Comparison of ENCODE assay signal across 8 cellular contexts in the genomic region with DNA sequence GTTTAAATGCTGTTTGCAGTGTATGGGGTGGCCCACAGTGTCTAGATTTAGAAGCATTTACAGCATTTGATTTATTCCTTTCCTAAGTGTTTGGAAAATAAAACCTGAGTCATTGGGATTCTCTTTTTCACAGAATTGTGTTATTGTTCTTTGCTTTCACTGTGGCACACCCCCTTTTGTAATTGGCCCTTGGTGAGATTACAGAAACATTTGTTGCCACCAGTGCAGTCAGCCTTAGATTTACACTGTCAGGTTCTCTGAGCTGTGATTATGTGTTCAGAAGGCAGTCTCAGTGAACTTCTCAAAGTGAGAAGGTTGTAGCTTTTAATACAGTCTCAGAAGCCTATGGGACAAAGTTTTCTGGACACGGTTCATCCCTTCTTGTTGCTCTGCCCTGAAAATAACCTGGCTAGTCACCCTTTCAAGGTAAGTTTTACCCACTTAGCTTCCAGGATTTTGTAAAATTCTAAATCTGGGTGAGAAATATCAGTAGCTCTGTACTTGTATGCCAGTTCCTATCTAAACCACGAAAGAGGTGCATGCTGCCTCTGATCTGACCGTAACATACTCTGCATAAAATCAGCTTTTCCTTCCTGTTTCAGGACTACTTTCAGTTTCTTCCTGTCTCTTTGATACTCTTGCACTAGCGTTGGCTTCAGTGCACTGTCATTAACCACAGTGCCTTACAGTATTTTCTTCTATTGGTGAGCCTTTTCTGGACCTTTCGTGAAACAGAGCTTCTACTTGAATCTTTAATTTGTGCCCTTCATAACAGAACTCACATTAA. TPM values are rescaled to one million over a fixed set of nuclear protein-coding genes. Genes with fewer than 3 reads are reported as not detected.
A peak's percentile ranks its signal among the peaks of the same experiment; 100 is the strongest.
DNase-seq lines count a peak whose midpoint lies in the region; ATAC-seq, FAIRE-seq and TF ChIP-seq lines count a peak whose summit lies in the region.

No MANE protein-coding gene starts in this region.

- WGBS in liver, result 0% methylated on average over 5 of the region's 5 CpGs
- under 1% methylated on average over 5 of the region's 5 CpGs for WGBS in thymus

- peak overlapping the region; percentile 70 for H3K9ac ChIP-seq in BLaER1
- peak overlapping the region; percentile 53 to 96 for H3K9ac ChIP-seq in liver (ENCODE audit: low read depth in 1 of 2, low read length in 2 of 2)

- H3K27me3 ChIP-seq in BLaER1, result no peaks in the 10 kb centered on the region
- no peaks in the 10 kb centered on the region for H3K27me3 ChIP-seq in Peyer's patch
- H3K27me3 ChIP-seq in liver (ENCODE audit: control insufficient read depth in 4 of 4, insufficient read depth in 4 of 4, low read length in 3 of 4), result no peaks in the 10 kb centered on the region
- H3K27me3 ChIP-seq in thymus (ENCODE audit: control insufficient read depth, insufficient read depth), result no peaks in the 10 kb centered on the region

- DNase-seq in Peyer's patch (peak in 2 of 3 donors; percentile 52 to 65), urothelium cell line (ENCODE audit: low spot score) (no peak)
- peak; percentile 70 for DNase-seq in central memory CD4-positive, alpha-beta T cell

- H3K27ac ChIP-seq in BLaER1 (peak overlapping the region; percentile 51), Peyer's patch (peak overlapping the region; percentile 66 to 85 (median 72)), liver (ENCODE audit: low read depth in 1 of 2, low read length in 2 of 2) (peak overlapping the region; percentile 87 to 88), thymus (ENCODE audit: low read depth) (peak overlapping the region; percentile 97)

- H3K4me3 ChIP-seq in BLaER1, result peak overlapping the region; percentile 56
- H3K4me3 ChIP-seq in Peyer's patch, result peak overlapping the region; percentile 9 to 59 (median 33)
- H3K4me3 ChIP-seq in liver (ENCODE audit: low read depth in 1 of 3, low read length in 3 of 3), result peak overlapping the region; percentile 54 to 79 (median 63)
- peak overlapping the region; percentile 62 for H3K4me3 ChIP-seq in thymus (ENCODE audit: low read length)

- TF ChIP-seq RAD21 in liver (IDR thresholded peaks at IDR 0.05), result peak; percentile 27 to 37

- TF ChIP-seq CTCF in Peyer's patch (IDR thresholded peaks at IDR 0.05) (peak in 1 of 6 experiments; percentile 34), liver (IDR thresholded peaks at IDR 0.05; ENCODE audit: low read depth, low read length, missing input control) (no peak)

- H3K4me1 ChIP-seq in BLaER1 (peaks cover 54% of the 10 kb centered on the region), Peyer's patch (peaks cover 4 to 24% (median 15%) of the 10 kb centered on the region in 4 donors), liver (ENCODE audit: control insufficient read depth in 4 of 4, insufficient read depth in 4 of 4, low read length in 3 of 4) (peaks cover 2 to 14% (median 10%) of the 10 kb centered on the region in 4 donors), thymus (ENCODE audit: control insufficient read depth, insufficient read depth, low read length) (peaks cover 4% of the 10 kb centered on the region)

- no peak for TF ChIP-seq POLR2A in Peyer's patch (IDR thresholded peaks at IDR 0.05)

- no peak for FAIRE-seq in urothelium cell line (lab: Jason Lieb, UNC)

- no peaks in the 10 kb centered on the region for H3K9me3 ChIP-seq in BLaER1
- no peaks in the 10 kb centered on the region for H3K9me3 ChIP-seq in Peyer's patch
- H3K9me3 ChIP-seq in liver (ENCODE audit: control insufficient read depth in 4 of 4, low read length in 3 of 4), result no peaks in the 10 kb centered on the region
- no peaks in the 10 kb centered on the region for H3K9me3 ChIP-seq in thymus (ENCODE audit: control insufficient read depth)

- no peaks in the 10 kb centered on the region for H4K20me1 ChIP-seq in BLaER1

- H3K36me3 ChIP-seq in BLaER1 (no peaks in the 10 kb centered on the region), Peyer's patch (no peaks in the 10 kb centered on the region), liver (ENCODE audit: control insufficient read depth in 4 of 4, insufficient read depth in 3 of 4, low read depth in 1 of 4, low read length in 3 of 4) (no peaks in the 10 kb centered on the region), thymus (ENCODE audit: control insufficient read depth, insufficient read depth) (no peaks in the 10 kb centered on the region)

- ATAC-seq in GM18868 (IDR thresholded peaks at IDR 0.05; ENCODE audit: unreplicated experiment), result peak; percentile 90
- ATAC-seq in HG03060 (IDR thresholded peaks at IDR 0.05; ENCODE audit: low read depth, unreplicated experiment), result peak; percentile 92

- H3K4me2 ChIP-seq in BLaER1, result peak overlapping the region; percentile 88

TF ChIP-seq in liver, 16 proteins besides CTCF, POLR2A, EP300 and RAD21:
- TF ChIP-seq MAX (IDR thresholded peaks at IDR 0.05), result peak; percentile 40
- TF ChIP-seq HNF4A (conservative IDR thresholded peaks at IDR 0.05), result peak; percentile 7 to 25
- no peak for TF ChIP-seq FOXA2 (IDR thresholded peaks at IDR 0.05)
- TF ChIP-seq YY1 (IDR thresholded peaks at IDR 0.05), result peak; percentile 38
- TF ChIP-seq RXRA (IDR thresholded peaks at IDR 0.05), result peak; percentile 7 to 17
- no peak for TF ChIP-seq ATF3 (IDR thresholded peaks at IDR 0.05)
- TF ChIP-seq, protein P1, sequence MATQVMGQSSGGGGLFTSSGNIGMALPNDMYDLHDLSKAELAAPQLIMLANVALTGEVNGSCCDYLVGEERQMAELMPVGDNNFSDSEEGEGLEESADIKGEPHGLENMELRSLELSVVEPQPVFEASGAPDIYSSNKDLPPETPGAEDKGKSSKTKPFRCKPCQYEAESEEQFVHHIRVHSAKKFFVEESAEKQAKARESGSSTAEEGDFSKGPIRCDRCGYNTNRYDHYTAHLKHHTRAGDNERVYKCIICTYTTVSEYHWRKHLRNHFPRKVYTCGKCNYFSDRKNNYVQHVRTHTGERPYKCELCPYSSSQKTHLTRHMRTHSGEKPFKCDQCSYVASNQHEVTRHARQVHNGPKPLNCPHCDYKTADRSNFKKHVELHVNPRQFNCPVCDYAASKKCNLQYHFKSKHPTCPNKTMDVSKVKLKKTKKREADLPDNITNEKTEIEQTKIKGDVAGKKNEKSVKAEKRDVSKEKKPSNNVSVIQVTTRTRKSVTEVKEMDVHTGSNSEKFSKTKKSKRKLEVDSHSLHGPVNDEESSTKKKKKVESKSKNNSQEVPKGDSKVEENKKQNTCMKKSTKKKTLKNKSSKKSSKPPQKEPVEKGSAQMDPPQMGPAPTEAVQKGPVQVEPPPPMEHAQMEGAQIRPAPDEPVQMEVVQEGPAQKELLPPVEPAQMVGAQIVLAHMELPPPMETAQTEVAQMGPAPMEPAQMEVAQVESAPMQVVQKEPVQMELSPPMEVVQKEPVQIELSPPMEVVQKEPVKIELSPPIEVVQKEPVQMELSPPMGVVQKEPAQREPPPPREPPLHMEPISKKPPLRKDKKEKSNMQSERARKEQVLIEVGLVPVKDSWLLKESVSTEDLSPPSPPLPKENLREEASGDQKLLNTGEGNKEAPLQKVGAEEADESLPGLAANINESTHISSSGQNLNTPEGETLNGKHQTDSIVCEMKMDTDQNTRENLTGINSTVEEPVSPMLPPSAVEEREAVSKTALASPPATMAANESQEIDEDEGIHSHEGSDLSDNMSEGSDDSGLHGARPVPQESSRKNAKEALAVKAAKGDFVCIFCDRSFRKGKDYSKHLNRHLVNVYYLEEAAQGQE (IDR thresholded peaks at IDR 0.05), result peak; percentile 42
- TF ChIP-seq GABPA (IDR thresholded peaks at IDR 0.05 in 1 of 2, conservative IDR thresholded peaks at IDR 0.05 in 1 of 2), result no peak
- TF ChIP-seq FOXA1 (IDR thresholded peaks at IDR 0.05), result no peak
- TF ChIP-seq EGR1 (IDR thresholded peaks at IDR 0.05; ENCODE audit: low read depth in 2 of 2), result no peak
- no peak for TF ChIP-seq JUND (IDR thresholded peaks at IDR 0.05)
- TF ChIP-seq SP1 (IDR thresholded peaks at IDR 0.05), result no peak
- no peak for TF ChIP-seq ZBTB33 (IDR thresholded peaks at IDR 0.05)
- TF ChIP-seq TAF1 (conservative IDR thresholded peaks at IDR 0.05), result no peak
- no peak for TF ChIP-seq NR2F2 (IDR thresholded peaks at IDR 0.05)
- TF ChIP-seq HNF4G (IDR thresholded peaks at IDR 0.05), result no peak

RNA-seq across cellular contexts. Expression of gene RUFY3, which starts 12.6 kb away (rescaled TPM):
- total RNA-seq in Peyer's patch, result 100 to 1,000 TPM in 1 of 4 donors, 10 to 100 TPM in 3; 36.1 to 113 (median 47.1) TPM
- total RNA-seq in liver, result 10 to 100 TPM; 13.8 to 35.2 TPM
- polyA plus RNA-seq in liver, result 10 to 100 TPM in 1 of 2 donors, 1 to 10 TPM in 1; 9.2 to 16.2 TPM
- 37.3 TPM for polyA plus RNA-seq in thymus

RNA-seq across cellular contexts. Expression of gene UTP3, which starts 46.0 kb away (rescaled TPM):
- total RNA-seq in Peyer's patch, result 10 to 100 TPM; 13.3 to 37.1 (median 15.6) TPM
- total RNA-seq in liver, result 10 to 100 TPM in 1 of 2 donors, 1 to 10 TPM in 1; 9.7 to 12.8 TPM
- polyA plus RNA-seq in liver, result 10 to 100 TPM in 1 of 2 donors, 1 to 10 TPM in 1; 6.5 to 12.2 TPM
- 53.9 TPM for polyA plus RNA-seq in thymus
